Comparison of ENCODE assay signal across 28 cellular contexts in the genomic region with DNA sequence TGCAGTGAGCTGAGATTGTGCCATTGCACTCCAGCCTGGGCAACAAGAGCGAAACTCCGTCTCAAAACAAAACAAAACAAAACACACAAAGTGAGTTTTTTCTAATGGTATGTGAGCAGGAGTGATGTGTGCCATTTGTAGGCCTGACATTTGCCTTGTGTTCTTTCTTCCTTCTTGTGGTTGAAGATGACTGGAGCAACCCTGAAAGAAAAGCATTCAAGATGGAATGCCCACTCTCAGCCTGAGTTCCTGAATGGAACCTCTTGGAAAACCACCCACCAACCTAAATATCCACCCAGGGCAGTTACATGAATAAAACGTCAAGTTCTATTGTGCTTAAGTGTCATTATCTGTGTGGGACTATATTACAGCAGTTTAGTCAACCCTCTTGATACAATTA.
"Had no signal": no experiment of that assay in that cellular context is flagged by ENCODE, and none has a peak within 500 bp of the region (broad histone marks: within the 10 kb centered on the region; RNA-seq: fewer than 3 reads in every experiment).

No MANE protein-coding gene starts in this region.

- FAIRE-seq: keratinocyte had no signal

- H3K4me1 Mint-ChIP-seq: naive thymus-derived CD8-positive, alpha-beta T cell; nephron; neural crest cell; stimulated activated memory B cell treated with anti-CD40 and anti-IgM and Interleukin-4, amounts not matched to agents 10 μg/mL and 1 μg/mL and 100 μg/mL, for 72 hours; stimulated activated naive CD8-positive, alpha-beta T cell treated with anti-CD3 and anti-CD28 coated beads, Interleukin-15, amount 100 ng/mL, for 72 hours had no signal

- H3K79me2 ChIP-seq: parathyroid adenoma had no signal

- H3K27me3 ChIP-seq: left lung, neutrophil, right atrium auricular region, right lobe of liver, testis, thyroid gland, transverse colon, upper lobe of left lung, vagina had no signal

- H3K4me3 Mint-ChIP-seq: naive thymus-derived CD8-positive, alpha-beta T cell; nephron; neural crest cell; stimulated activated memory B cell treated with anti-CD40 and anti-IgM and Interleukin-4, amounts not matched to agents 10 μg/mL and 1 μg/mL and 100 μg/mL, for 72 hours; stimulated activated naive CD8-positive, alpha-beta T cell treated with anti-CD3 and anti-CD28 coated beads, Interleukin-15, amount 100 ng/mL, for 72 hours had no signal

- H3K9me3 ChIP-seq: left lung, lower lobe of right lung, neutrophil, right atrium auricular region, right lobe of liver, testis, thyroid gland, transverse colon, upper lobe of left lung, vagina had no signal

- H3K27ac Mint-ChIP-seq: naive thymus-derived CD8-positive, alpha-beta T cell; nephron; stimulated activated memory B cell treated with anti-CD40 and anti-IgM and Interleukin-4, amounts not matched to agents 10 μg/mL and 1 μg/mL and 100 μg/mL, for 72 hours; stimulated activated naive CD8-positive, alpha-beta T cell treated with anti-CD3 and anti-CD28 coated beads, Interleukin-15, amount 100 ng/mL, for 72 hours had no signal

- H2AFZ ChIP-seq: parathyroid adenoma had no signal

- H3K36me3 ChIP-seq: neutrophil, thyroid gland had no signal

- H3K27ac ChIP-seq: left lung, lower lobe of right lung, neutrophil, parathyroid adenoma, right atrium auricular region, right lobe of liver, testis, thyroid gland, transverse colon, upper lobe of left lung, vagina had no signal

- H3K9me3 Mint-ChIP-seq: naive thymus-derived CD8-positive, alpha-beta T cell; nephron; neural crest cell; stimulated activated memory B cell treated with anti-CD40 and anti-IgM and Interleukin-4, amounts not matched to agents 10 μg/mL and 1 μg/mL and 100 μg/mL, for 72 hours; stimulated activated naive CD8-positive, alpha-beta T cell treated with anti-CD3 and anti-CD28 coated beads, Interleukin-15, amount 100 ng/mL, for 72 hours had no signal

- H3K4me3 ChIP-seq: left lung, lower lobe of right lung, right atrium auricular region, right lobe of liver, smooth muscle cell, testis, thyroid gland, transverse colon, upper lobe of left lung, vagina had no signal

- DNase-seq: hippocampal formation; left colon; left lung; lower lobe of right lung; mammary epithelial cell; mesenchymal stem cell; naive thymus-derived CD8-positive, alpha-beta T cell; occipital lobe; right lobe of liver; stimulated activated CD4-positive, alpha-beta T cell treated with anti-CD3 and anti-CD28 coated beads, Interleukin-1b, Interleukin-23, amount 100 ng/mL, for 48 hours; stimulated activated CD4-positive, alpha-beta T cell treated with anti-CD3 and anti-CD28 coated beads, Interleukin-2, amount 100 ng/mL, for 48 hours; stimulated activated CD4-positive, alpha-beta T cell treated with anti-CD3 and anti-CD28 coated beads, Interleukin-4, amount 100 ng/mL, for 4 hours; stimulated activated CD8-positive, alpha-beta memory T cell treated with anti-CD3 and anti-CD28 coated beads, Interleukin-4, amount 100 ng/mL, for 48 hours; stimulated activated naive CD4-positive, alpha-beta T cell treated with Interleukin-2 at 50 U/mL for 16 hours; stimulated activated naive CD8-positive, alpha-beta T cell treated with anti-CD3 and anti-CD28 coated beads, Interleukin-15, amount 100 ng/mL, for 72 hours; testis; thyroid gland; transverse colon; upper lobe of left lung had no signal

- ATAC-seq: left lung; lower lobe of right lung; naive thymus-derived CD8-positive, alpha-beta T cell; right lobe of liver; stimulated activated memory B cell treated with anti-CD40 and anti-IgM and Interleukin-4, amounts not matched to agents 10 μg/mL and 1 μg/mL and 100 μg/mL, for 72 hours; stimulated activated naive CD8-positive, alpha-beta T cell treated with anti-CD3 and anti-CD28 coated beads, Interleukin-15, amount 100 ng/mL, for 72 hours had no signal

- H3K27me3 Mint-ChIP-seq: naive thymus-derived CD8-positive, alpha-beta T cell; stimulated activated memory B cell treated with anti-CD40 and anti-IgM and Interleukin-4, amounts not matched to agents 10 μg/mL and 1 μg/mL and 100 μg/mL, for 72 hours; stimulated activated naive CD8-positive, alpha-beta T cell treated with anti-CD3 and anti-CD28 coated beads, Interleukin-15, amount 100 ng/mL, for 72 hours had no signal

- H3K9ac ChIP-seq: parathyroid adenoma had no signal

- H3K4me2 ChIP-seq: smooth muscle cell had no signal

- H3K4me1 ChIP-seq: left lung, lower lobe of right lung, parathyroid adenoma, right atrium auricular region, right lobe of liver, testis, thyroid gland, transverse colon, upper lobe of left lung, vagina had no signal
